Comparison of ENCODE assay signal across 19 cellular contexts in the genomic region with DNA sequence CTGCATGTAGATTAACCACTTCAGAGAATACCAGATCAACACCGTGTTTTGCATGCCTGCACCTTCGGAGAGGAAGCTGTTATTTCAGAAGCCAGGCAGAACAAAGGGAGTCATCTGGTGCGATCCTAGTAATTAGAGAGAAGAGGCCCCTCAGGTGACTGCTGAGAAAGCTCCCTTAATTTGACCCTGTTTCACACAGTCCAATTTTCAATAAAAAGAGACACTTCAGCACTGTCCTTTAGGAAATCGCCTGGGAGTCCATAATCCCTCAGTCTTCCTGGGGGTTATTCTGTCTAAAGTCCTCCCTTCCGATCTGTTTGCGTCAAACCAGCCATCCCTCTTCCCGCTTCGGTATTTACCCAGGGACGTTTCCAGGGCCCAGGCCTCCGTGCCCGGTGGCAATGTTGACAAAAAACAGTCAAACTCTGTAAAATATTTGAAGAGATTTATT. TPM values are rescaled to one million over a fixed set of nuclear protein-coding genes. Genes with fewer than 3 reads are reported as not detected.
DNase-seq lines count a peak whose midpoint lies in the region; FAIRE-seq lines count a peak whose summit lies in the region.
"Had no signal": no experiment of that assay in that cellular context is flagged by ENCODE, and none has a peak within 500 bp of the region (broad histone marks: within the 10 kb centered on the region; RNA-seq: fewer than 3 reads in every experiment).

No MANE protein-coding gene starts in this region.

- FAIRE-seq in small intestine (lab: Jason Lieb, UNC): no peak
- FAIRE-seq: keratinocyte had no signal

- no peaks in the 10 kb centered on the region for H3K4me1 ChIP-seq in small intestine (ENCODE audit: control insufficient read depth in 2 of 2, insufficient read depth in 1 of 2, low read depth in 1 of 2, low read length in 1 of 2)
- H3K4me1 ChIP-seq: heart left ventricle, SJCRH30, vagina had no signal

- peaks cover 0 to 3% of the 10 kb centered on the region in 2 donors for H3K27me3 ChIP-seq in small intestine (ENCODE audit: control insufficient read depth in 2 of 2, insufficient read depth in 2 of 2, low read length in 2 of 2)
- H3K27me3 ChIP-seq: vagina had no signal

- no peaks in the 10 kb centered on the region for H3K9me3 ChIP-seq in small intestine (ENCODE audit: control insufficient read depth, low read depth)
- H3K9me3 ChIP-seq: heart left ventricle, SJCRH30, vagina had no signal

- WGBS in small intestine, 3 donors: 15 to 48% (median 27%) methylated on average over 11 of the region's 11 CpGs

- no peak overlapping the region for H3K4me3 ChIP-seq in small intestine (ENCODE audit: low read depth in 1 of 2, low read length in 2 of 2)
- H3K4me3 ChIP-seq: heart left ventricle, SJCRH30, vagina had no signal

- no peaks in the 10 kb centered on the region for H3K36me3 ChIP-seq in small intestine (ENCODE audit: control insufficient read depth in 2 of 2, insufficient read depth in 2 of 2, low read length in 2 of 2)
- H3K36me3 ChIP-seq: heart left ventricle, SJCRH30, vagina had no signal

- DNase-seq in SHP77 (lab: John Stamatoyannopoulos, UW) (peak; percentile 16 to 29), SHP77 treated with DMSO at 0.1 percent for 48 hours (lab: John Stamatoyannopoulos, UW) (no peak), NCI-H2171 treated with DMSO at 0.1 percent for 48 hours (lab: John Stamatoyannopoulos, UW) (peak; percentile 83), islet precursor cell (peak; percentile 61), small intestine (peak; percentile 7), NCI-H82 treated with DMSO at 0.1 percent for 48 hours (lab: John Stamatoyannopoulos, UW; ENCODE audit: unreplicated experiment) (no peak), GOT3 (lab: John Stamatoyannopoulos, UW) (no peak), 8988T (no peak)
- DNase-seq: activated gamma-delta T cell; aorta; CD4-positive, CD25-positive, alpha-beta regulatory T cell; cerebellar nuclear complex; effector memory CD4-positive, alpha-beta T cell; heart left ventricle; NCI-H510A treated with DMSO at 0.1 percent for 48 hours; OCI-M1; SJCRH30 had no signal

- H3K27ac ChIP-seq in small intestine (ENCODE audit: low read depth in 1 of 2, low read length in 1 of 2): no peak overlapping the region
- H3K27ac ChIP-seq: heart left ventricle, SJCRH30, vagina had no signal

RNA-seq across cellular contexts. Expression of gene TNRC6C, which starts 23.4 kb away (rescaled TPM):
- polyA plus RNA-seq in small intestine: 1 to 10 TPM in 2 of 3 donors, under 1 TPM in 1; 0.89 to 3.5 (median 1.1) TPM

Comparison
In these comparisons a context has a peak if more than half of its experiments do, and no peak if none do; other contexts are left out.
1. DNase-seq: peak in SHP77 (2 of 2), NCI-H2171 treated with DMSO at 0.1 percent for 48 hours (single experiment), islet precursor cell (single experiment) and small intestine (single experiment); none in SHP77 treated with DMSO at 0.1 percent for 48 hours (single experiment), NCI-H82 treated with DMSO at 0.1 percent for 48 hours (single experiment), GOT3 (single experiment) and 8988T (single experiment).